Comparison of ENCODE assay signal across 32 cellular contexts in genomic region chr16:65386707-65387106, GRCh38.
"Had no signal": no experiment of that assay in that cellular context is flagged by ENCODE, and none has a peak within 500 bp of the region (broad histone marks: within the 10 kb centered on the region; RNA-seq: fewer than 3 reads in every experiment).

No MANE protein-coding gene starts in this region.

- H3K27ac ChIP-seq: adrenal gland, brain microvascular endothelial cell, coronary artery, dorsolateral prefrontal cortex, foreskin keratinocyte, gastrocnemius medialis, heart left ventricle, WERI-Rb-1 had no signal

- H3K27me3 Mint-ChIP-seq: activated B cell treated with CpG ODN at 0.5 μM for 24 hours; activated CD8-positive, alpha-beta T cell treated with anti-CD3 and anti-CD28 coated beads for 36 hours; activated naive CD8-positive, alpha-beta T cell; activated T-helper 17 cell treated with anti-CD3 and anti-CD28 coated beads, Interleukin-2, amount 50 U/mL, for 72 hours; dendritic cell treated with granulocyte-macrophage colony-stimulating factor and Interleukin-4, amounts not matched to agents 40 ng/mL and 50 ng/mL, for 4 days had no signal

- H3K9me3 ChIP-seq: gastrocnemius medialis had no signal

- H3K27me3 ChIP-seq: adrenal gland, brain microvascular endothelial cell, dorsolateral prefrontal cortex, foreskin keratinocyte, gastrocnemius medialis, heart left ventricle had no signal

- H3K4me3 Mint-ChIP-seq: activated B cell treated with CpG ODN at 0.5 μM for 24 hours; activated CD8-positive, alpha-beta T cell treated with anti-CD3 and anti-CD28 coated beads for 36 hours; activated naive CD8-positive, alpha-beta T cell; activated T-cell treated with anti-CD3 and anti-CD28 coated beads, Interleukin-2, amount 50 U/mL, for 4 hours; activated T-helper 17 cell treated with anti-CD3 and anti-CD28 coated beads, Interleukin-2, amount 50 U/mL, for 72 hours; dendritic cell treated with granulocyte-macrophage colony-stimulating factor and Interleukin-4, amounts not matched to agents 40 ng/mL and 50 ng/mL, for 4 days; endodermal cell; T-helper 1 cell treated with Interleukin-12 subunit alpha and Interleukin-12 subunit beta and Interleukin-4 antibody, amounts not matched to agents 30 μg/mL and 1 μg/mL, for 36 hours had no signal

- ATAC-seq: activated CD4-positive, CD25-positive, alpha-beta regulatory T cell treated with anti-CD3 and anti-CD28 coated beads, Interleukin-2, amount 50 U/mL, for 24 hours; activated CD8-positive, alpha-beta T cell treated with anti-CD3 and anti-CD28 coated beads for 36 hours; activated T-cell treated with anti-CD3 and anti-CD28 coated beads, Interleukin-2, amount 50 U/mL, for 4 hours; activated T-helper 17 cell treated with anti-CD3 and anti-CD28 coated beads, Interleukin-2, amount 50 U/mL, for 72 hours; esophagus mucosa; foreskin keratinocyte; gastrocnemius medialis; heart left ventricle had no signal

- H3K36me3 Mint-ChIP-seq: activated naive CD8-positive, alpha-beta T cell had no signal

- H3K4me1 Mint-ChIP-seq: activated B cell treated with CpG ODN at 0.5 μM for 24 hours; activated T-helper 17 cell treated with anti-CD3 and anti-CD28 coated beads, Interleukin-2, amount 50 U/mL, for 72 hours; endodermal cell had no signal

- H3K4me1 ChIP-seq: adrenal gland, foreskin keratinocyte, gastrocnemius medialis, heart left ventricle had no signal

- H3K4me3 ChIP-seq: adrenal gland, coronary artery, dorsolateral prefrontal cortex, gastrocnemius medialis, heart left ventricle had no signal

- H3K27ac Mint-ChIP-seq: activated B cell treated with CpG ODN at 0.5 μM for 24 hours; activated CD8-positive, alpha-beta T cell treated with anti-CD3 and anti-CD28 coated beads for 36 hours; activated naive CD8-positive, alpha-beta T cell; activated T-helper 17 cell treated with anti-CD3 and anti-CD28 coated beads, Interleukin-2, amount 50 U/mL, for 72 hours; dendritic cell treated with granulocyte-macrophage colony-stimulating factor and Interleukin-4, amounts not matched to agents 40 ng/mL and 50 ng/mL, for 4 days; endodermal cell; T-helper 1 cell treated with Interleukin-12 subunit alpha and Interleukin-12 subunit beta and Interleukin-4 antibody, amounts not matched to agents 30 μg/mL and 1 μg/mL, for 36 hours had no signal

- DNase-seq: activated B cell treated with CpG ODN at 0.5 μM for 24 hours; activated CD4-positive, alpha-beta T cell treated with anti-CD3 and anti-CD28 coated beads for 48 hours; activated CD4-positive, alpha-beta T cell treated with anti-CD3 and anti-CD28 coated beads, Interleukin-2, amount 50 U/mL, for 1 hour; activated CD4-positive, alpha-beta T cell treated with anti-CD3 and anti-CD28 coated beads, Interleukin-2, amount 50 U/mL, for 48 hours; activated CD8-positive, alpha-beta memory T cell treated with anti-CD3 and anti-CD28 coated beads for 24 hours; activated CD8-positive, alpha-beta T cell treated with anti-CD3 and anti-CD28 coated beads for 36 hours; activated effector memory CD4-positive, alpha-beta T cell treated with Interleukin-2 at 50 U/mL for 16 hours; activated gamma-delta T cell treated with Interleukin-2 at 50 U/mL for 16 hours; activated naive CD4-positive, alpha-beta T cell treated with anti-CD3 and anti-CD28 coated beads, Interleukin-2, amount 50 U/mL, for 16 hours; activated naive CD4-positive, alpha-beta T cell treated with Interleukin-2 at 50 U/mL for 16 hours; activated T-cell treated with anti-CD3 and anti-CD28 coated beads, Interleukin-2, amount 50 U/mL, for 4 hours; adrenal gland; amygdala; aorta; brain microvascular endothelial cell; caudate nucleus; dorsolateral prefrontal cortex; effector memory CD4-positive, alpha-beta T cell; endodermal cell; foreskin keratinocyte; gastrocnemius medialis; glutamatergic neuron; heart left ventricle; T-helper 9 cell; WERI-Rb-1 had no signal

- H3K36me3 ChIP-seq: adrenal gland, brain microvascular endothelial cell, gastrocnemius medialis, heart left ventricle, WERI-Rb-1 had no signal
